Comparison of ENCODE assay signal across 36 cellular contexts in the genomic region with DNA sequence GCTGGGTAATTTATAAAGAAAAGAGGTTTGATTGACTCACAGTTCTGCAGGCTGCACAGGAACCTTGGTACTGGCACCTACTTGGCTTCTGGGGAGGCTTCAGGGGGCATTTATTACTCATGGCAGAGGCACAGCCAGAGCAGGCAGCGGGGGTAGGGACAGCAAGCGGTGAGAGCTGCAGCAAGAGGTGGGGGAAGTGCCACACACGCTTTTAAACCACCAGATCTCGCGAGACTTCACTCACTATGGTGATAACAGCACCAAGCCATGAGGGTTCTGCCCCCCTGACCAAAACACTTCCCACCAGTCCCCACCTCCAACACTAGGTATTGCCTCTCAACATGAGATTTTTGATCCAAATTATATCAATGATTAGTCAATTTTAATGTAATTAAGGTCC. TPM values are rescaled to one million over a fixed set of nuclear protein-coding genes. Genes with fewer than 3 reads are reported as not detected.
"Had no signal": no experiment of that assay in that cellular context is flagged by ENCODE, and none has a peak within 500 bp of the region (broad histone marks: within the 10 kb centered on the region; RNA-seq: fewer than 3 reads in every experiment).

No MANE protein-coding gene starts in this region.

- H3K4me3 Mint-ChIP-seq: activated B cell treated with CpG ODN at 0.5 μM for 24 hours; activated CD8-positive, alpha-beta T cell treated with anti-CD3 and anti-CD28 coated beads for 36 hours; activated naive CD4-positive, alpha-beta T cell treated with anti-CD3 and anti-CD28 coated beads for 36 hours; activated naive CD4-positive, alpha-beta T cell treated with anti-CD3 and anti-CD28 coated beads, Interleukin-2, amount 50 U/mL, for 24 hours; activated naive CD8-positive, alpha-beta T cell treated with anti-CD3 and anti-CD28 coated beads for 36 hours; activated naive CD8-positive, alpha-beta T cell treated with anti-CD3 and anti-CD28 coated beads, Interleukin-2, amount 50 U/mL, for 24 hours; activated T-helper 1 cell treated with anti-CD3 and anti-CD28 coated beads, Interleukin-12 subunit alpha, Interleukin-12 subunit beta, Interleukin-2, Interleukin-4 antibody, amounts not matched to agents 30 ng/mL and 10 ng/mL and 1 ng/mL, durations not matched to agents 14 hours and 24 hours and 36 hours; effector memory CD8-positive, alpha-beta T cell; T-helper 17 cell; T-helper 2 cell treated with Interferon-gamma antibody and Interleukin-4, amounts not matched to agents 5 μg/mL and 100 μg/mL, for 36 hours had no signal

- DNase-seq: activated B cell treated with CpG ODN at 0.5 μM for 24 hours; activated CD4-positive, alpha-beta T cell treated with anti-CD3 and anti-CD28 coated beads for 48 hours; activated CD4-positive, alpha-beta T cell treated with anti-CD3 and anti-CD28 coated beads, Interleukin-2, amount 50 U/mL, for 1 hour; activated CD4-positive, alpha-beta T cell treated with anti-CD3 and anti-CD28 coated beads, Interleukin-2, amount 50 U/mL, for 48 hours; activated CD8-positive, alpha-beta memory T cell treated with anti-CD3 and anti-CD28 coated beads for 24 hours; activated CD8-positive, alpha-beta T cell treated with anti-CD3 and anti-CD28 coated beads for 36 hours; activated effector memory CD4-positive, alpha-beta T cell treated with anti-CD3 and anti-CD28 coated beads, Interleukin-2, amount 50 U/mL, for 16 hours; activated naive CD4-positive, alpha-beta T cell treated with anti-CD3 and anti-CD28 coated beads for 36 hours; activated naive CD8-positive, alpha-beta T cell treated with anti-CD3 and anti-CD28 coated beads for 36 hours; activated naive CD8-positive, alpha-beta T cell treated with anti-CD3 and anti-CD28 coated beads, Interleukin-2, amount 50 U/mL, for 24 hours; activated T-cell treated with anti-CD3 and anti-CD28 coated beads, Interleukin-2, amount 50 U/mL, for 48 hours; adrenal gland; amygdala; aorta; body of pancreas; caudate nucleus; cortex of kidney; dermis blood vessel endothelial cell; effector CD4-positive, alpha-beta T cell; effector memory CD8-positive, alpha-beta T cell; erythroblast; foreskin keratinocyte; gastrocnemius medialis; glutamatergic neuron; heart left ventricle; T-helper 17 cell; T1000; WERI-Rb-1 had no signal

- H3K9me3 ChIP-seq: adrenal gland, body of pancreas, esophagus muscularis mucosa, gastrocnemius medialis had no signal

- H3K27me3 Mint-ChIP-seq: activated CD8-positive, alpha-beta T cell treated with anti-CD3 and anti-CD28 coated beads for 36 hours; activated naive CD8-positive, alpha-beta T cell treated with anti-CD3 and anti-CD28 coated beads for 36 hours; activated naive CD8-positive, alpha-beta T cell treated with anti-CD3 and anti-CD28 coated beads, Interleukin-2, amount 50 U/mL, for 24 hours; effector memory CD8-positive, alpha-beta T cell had no signal

- H3K4me1 ChIP-seq: adrenal gland, esophagus muscularis mucosa, foreskin keratinocyte, gastrocnemius medialis, heart left ventricle had no signal

- H3K9me3 Mint-ChIP-seq: activated B cell treated with CpG ODN at 0.5 μM for 24 hours; activated CD8-positive, alpha-beta T cell treated with anti-CD3 and anti-CD28 coated beads for 36 hours; activated naive CD4-positive, alpha-beta T cell treated with anti-CD3 and anti-CD28 coated beads for 36 hours; activated naive CD4-positive, alpha-beta T cell treated with anti-CD3 and anti-CD28 coated beads, Interleukin-2, amount 50 U/mL, for 24 hours; activated naive CD8-positive, alpha-beta T cell treated with anti-CD3 and anti-CD28 coated beads, Interleukin-2, amount 50 U/mL, for 24 hours; activated T-helper 1 cell treated with anti-CD3 and anti-CD28 coated beads, Interleukin-12 subunit alpha, Interleukin-12 subunit beta, Interleukin-2, Interleukin-4 antibody, amounts not matched to agents 30 ng/mL and 10 ng/mL and 1 ng/mL, durations not matched to agents 14 hours and 24 hours and 36 hours; activated T-helper 2 cell treated with anti-CD3 and anti-CD28 coated beads, Interferon-gamma antibody, Interleukin-2, Interleukin-4, amounts not matched to agents 10 μg/mL and 5 μg/mL and 100 μg/mL, durations not matched to agents 14 hours and 24 hours and 36 hours; effector memory CD8-positive, alpha-beta T cell; T-helper 2 cell treated with Interferon-gamma antibody and Interleukin-4, amounts not matched to agents 5 μg/mL and 100 μg/mL, for 36 hours had no signal

- H3K27ac ChIP-seq: adrenal gland, body of pancreas, esophagus muscularis mucosa, foreskin keratinocyte, gastrocnemius medialis, heart left ventricle, WERI-Rb-1 had no signal

- H3K36me3 ChIP-seq: adrenal gland, esophagus muscularis mucosa, gastrocnemius medialis, heart left ventricle, WERI-Rb-1 had no signal

- H3K36me3 Mint-ChIP-seq: activated naive CD8-positive, alpha-beta T cell treated with anti-CD3 and anti-CD28 coated beads for 36 hours had no signal

- H3K4me3 ChIP-seq: adrenal gland, body of pancreas, esophagus muscularis mucosa, gastrocnemius medialis, heart left ventricle had no signal

- ATAC-seq: activated CD4-positive, CD25-positive, alpha-beta regulatory T cell treated with anti-CD3 and anti-CD28 coated beads, Interleukin-2, amount 50 U/mL, for 24 hours; activated CD8-positive, alpha-beta T cell treated with anti-CD3 and anti-CD28 coated beads for 36 hours; activated naive CD8-positive, alpha-beta T cell treated with anti-CD3 and anti-CD28 coated beads, Interleukin-2, amount 50 U/mL, for 24 hours; body of pancreas; effector memory CD8-positive, alpha-beta T cell; foreskin keratinocyte; gastrocnemius medialis; heart left ventricle; T-helper 17 cell had no signal

- FAIRE-seq: colon had no signal

- H3K27me3 ChIP-seq: adrenal gland, body of pancreas, esophagus muscularis mucosa, gastrocnemius medialis had no signal

- H3K4me1 Mint-ChIP-seq: activated naive CD4-positive, alpha-beta T cell treated with anti-CD3 and anti-CD28 coated beads, Interleukin-2, amount 50 U/mL, for 24 hours; activated naive CD8-positive, alpha-beta T cell treated with anti-CD3 and anti-CD28 coated beads, Interleukin-2, amount 50 U/mL, for 24 hours; T-helper 17 cell had no signal

- H3K27ac Mint-ChIP-seq: activated B cell treated with CpG ODN at 0.5 μM for 24 hours; activated CD8-positive, alpha-beta T cell treated with anti-CD3 and anti-CD28 coated beads for 36 hours; activated naive CD4-positive, alpha-beta T cell treated with anti-CD3 and anti-CD28 coated beads for 36 hours; activated naive CD4-positive, alpha-beta T cell treated with anti-CD3 and anti-CD28 coated beads, Interleukin-2, amount 50 U/mL, for 24 hours; activated naive CD8-positive, alpha-beta T cell treated with anti-CD3 and anti-CD28 coated beads for 36 hours; activated naive CD8-positive, alpha-beta T cell treated with anti-CD3 and anti-CD28 coated beads, Interleukin-2, amount 50 U/mL, for 24 hours; activated T-helper 1 cell treated with anti-CD3 and anti-CD28 coated beads, Interleukin-12 subunit alpha, Interleukin-12 subunit beta, Interleukin-2, Interleukin-4 antibody, amounts not matched to agents 30 ng/mL and 10 ng/mL and 1 ng/mL, durations not matched to agents 14 hours and 24 hours and 36 hours; activated T-helper 2 cell treated with anti-CD3 and anti-CD28 coated beads, Interferon-gamma antibody, Interleukin-2, Interleukin-4, amounts not matched to agents 10 μg/mL and 5 μg/mL and 100 μg/mL, durations not matched to agents 14 hours and 24 hours and 36 hours; effector memory CD8-positive, alpha-beta T cell; T-helper 17 cell; T-helper 2 cell treated with Interferon-gamma antibody and Interleukin-4, amounts not matched to agents 5 μg/mL and 100 μg/mL, for 36 hours had no signal

RNA-seq across cellular contexts. Expression of a gene that starts 24.1 kb away (rescaled TPM):
- total RNA-seq: activated B cell treated with CpG ODN at 0.5 μM for 24 hours; activated CD8-positive, alpha-beta T cell treated with anti-CD3 and anti-CD28 coated beads for 36 hours; activated naive CD4-positive, alpha-beta T cell treated with anti-CD3 and anti-CD28 coated beads for 36 hours; activated naive CD8-positive, alpha-beta T cell treated with anti-CD3 and anti-CD28 coated beads for 36 hours; activated T-helper 1 cell treated with anti-CD3 and anti-CD28 coated beads, Interleukin-12 subunit alpha, Interleukin-12 subunit beta, Interleukin-2, Interleukin-4 antibody, amounts not matched to agents 30 ng/mL and 10 ng/mL and 1 ng/mL, durations not matched to agents 14 hours and 24 hours and 36 hours; activated T-helper 2 cell treated with anti-CD3 and anti-CD28 coated beads, Interferon-gamma antibody, Interleukin-2, Interleukin-4, amounts not matched to agents 10 μg/mL and 5 μg/mL and 100 μg/mL, durations not matched to agents 14 hours and 24 hours and 36 hours; chondrocyte; dermis blood vessel endothelial cell; esophagus muscularis mucosa; foreskin keratinocyte; T-helper 17 cell had no signal
- polyA plus RNA-seq: aorta, foreskin keratinocyte, heart left ventricle had no signal

RNA-seq across cellular contexts. Expression of a gene that starts 43.0 kb away (rescaled TPM):
- total RNA-seq: activated B cell treated with CpG ODN at 0.5 μM for 24 hours; activated CD8-positive, alpha-beta T cell treated with anti-CD3 and anti-CD28 coated beads for 36 hours; activated naive CD4-positive, alpha-beta T cell treated with anti-CD3 and anti-CD28 coated beads for 36 hours; activated naive CD8-positive, alpha-beta T cell treated with anti-CD3 and anti-CD28 coated beads for 36 hours; activated T-helper 1 cell treated with anti-CD3 and anti-CD28 coated beads, Interleukin-12 subunit alpha, Interleukin-12 subunit beta, Interleukin-2, Interleukin-4 antibody, amounts not matched to agents 30 ng/mL and 10 ng/mL and 1 ng/mL, durations not matched to agents 14 hours and 24 hours and 36 hours; activated T-helper 2 cell treated with anti-CD3 and anti-CD28 coated beads, Interferon-gamma antibody, Interleukin-2, Interleukin-4, amounts not matched to agents 10 μg/mL and 5 μg/mL and 100 μg/mL, durations not matched to agents 14 hours and 24 hours and 36 hours; adrenal gland; aorta; body of pancreas; chondrocyte; dermis blood vessel endothelial cell; esophagus muscularis mucosa; foreskin keratinocyte; gastrocnemius medialis; heart left ventricle; T-helper 17 cell had no signal
- polyA plus RNA-seq: adrenal gland, aorta, foreskin keratinocyte, heart left ventricle had no signal

RNA-seq across cellular contexts. Expression of a gene that starts 43.1 kb away (rescaled TPM):
- total RNA-seq: activated B cell treated with CpG ODN at 0.5 μM for 24 hours; activated naive CD4-positive, alpha-beta T cell treated with anti-CD3 and anti-CD28 coated beads for 36 hours; activated T-helper 1 cell treated with anti-CD3 and anti-CD28 coated beads, Interleukin-12 subunit alpha, Interleukin-12 subunit beta, Interleukin-2, Interleukin-4 antibody, amounts not matched to agents 30 ng/mL and 10 ng/mL and 1 ng/mL, durations not matched to agents 14 hours and 24 hours and 36 hours; activated T-helper 2 cell treated with anti-CD3 and anti-CD28 coated beads, Interferon-gamma antibody, Interleukin-2, Interleukin-4, amounts not matched to agents 10 μg/mL and 5 μg/mL and 100 μg/mL, durations not matched to agents 14 hours and 24 hours and 36 hours; adrenal gland; aorta; body of pancreas; chondrocyte; dermis blood vessel endothelial cell; esophagus muscularis mucosa; gastrocnemius medialis; heart left ventricle; T-helper 17 cell had no signal
- polyA plus RNA-seq: adrenal gland, aorta, heart left ventricle had no signal
